ENCODE assay signal across 11 cellular contexts in genomic region chr22:39405346-39406085, GRCh38. TPM values are rescaled to one million over a fixed set of nuclear protein-coding genes. Genes with fewer than 3 reads are reported as not detected.
DNase-seq lines count a peak whose midpoint lies in the region; ATAC-seq and TF ChIP-seq lines count a peak whose summit lies in the region.
"Had no signal": no experiment of that assay in that cellular context is flagged by ENCODE, and none has a peak within 500 bp of the region (broad histone marks: within the 10 kb centered on the region; RNA-seq: fewer than 3 reads in every experiment).

No MANE protein-coding gene starts in this region.

- no peaks in the 10 kb centered on the region for H3F3A ChIP-seq in GM23338 (replicated peaks; ENCODE audit: low read depth)

- ATAC-seq in GM23338 (peak; percentile 74), left lung (peak; percentile 57), GM18498 (IDR thresholded peaks at IDR 0.05; ENCODE audit: unreplicated experiment) (no peak)

- peaks cover 13% of the 10 kb centered on the region for H3K36me3 Mint-ChIP-seq in GM23338 (ENCODE audit: low read depth)

- H2AFZ ChIP-seq in GM23338 = no peak overlapping the region

- H3K27ac ChIP-seq in GM23338 (ENCODE audit: low read depth) (0 out of 2 replicates have a peak overlapping the region, but pooled peaks have one; percentile 48), left lung (no peak overlapping the region), WERI-Rb-1 (no peak overlapping the region)

- peaks cover 4% of the 10 kb centered on the region for H3K27me3 Mint-ChIP-seq in GM23338 (ENCODE audit: insufficient read depth, low read depth, poor library complexity)

- DNase-seq in GM23338 (ENCODE audit: low spot score) (no peak), astrocyte of the hippocampus (ENCODE audit: low read depth, low spot score) (peak; percentile 89), left lung (peak in 1 of 2 donors; percentile 47), WERI-Rb-1 (no peak), T-helper 9 cell (no peak), BE2C (no peak)
- peak; percentile 17 to 68 for DNase-seq in stimulated activated CD4-positive, alpha-beta T cell treated with anti-CD3 and anti-CD28 coated beads, Interleukin-4, amount 100 ng/mL, for 4 hours
- DNase-seq: KG1, SHP77 had no signal

- H3K4me3 ChIP-seq in GM23338 (no peak overlapping the region), left lung (no peak overlapping the region), WERI-Rb-1 (ENCODE audit: low read depth, low read length) (no peak overlapping the region), BE2C (ENCODE audit: low read depth, low read length) (no peak overlapping the region)
- H3K4me3 ChIP-seq: adrenal gland had no signal

- no peak overlapping the region; the same call in 1 of the 2 replicates for H3K27ac Mint-ChIP-seq in GM23338

- peaks cover 4% of the 10 kb centered on the region for H3K4me1 ChIP-seq in GM23338 (ENCODE audit: insufficient read depth)
- H3K4me1 ChIP-seq in left lung = peaks cover 0 to 25% of the 10 kb centered on the region in 2 donors
- no peaks in the 10 kb centered on the region for H3K4me1 ChIP-seq in BE2C

- peaks cover 10% of the 10 kb centered on the region for H4K20me1 ChIP-seq in GM23338 (replicated peaks; ENCODE audit: insufficient read depth)

- intact Hi-C loops in left lung (cut with DNase I) = no loop called here

- peaks cover 3% of the 10 kb centered on the region for H3K4me1 Mint-ChIP-seq in GM23338

- H3K36me3 ChIP-seq in GM23338 (ENCODE audit: insufficient read depth) (no peaks in the 10 kb centered on the region), left lung (peaks cover 0 to 12% of the 10 kb centered on the region in 2 donors), WERI-Rb-1 (no peaks in the 10 kb centered on the region), BE2C (peaks cover 10% of the 10 kb centered on the region)
- H3K36me3 ChIP-seq: adrenal gland had no signal

- H3K9me3 ChIP-seq in left lung (no peaks in the 10 kb centered on the region), WERI-Rb-1 (ENCODE audit: severe bottlenecking) (no peaks in the 10 kb centered on the region), BE2C (no peaks in the 10 kb centered on the region)
- H3K9me3 ChIP-seq: adrenal gland had no signal

- H3K79me2 ChIP-seq in GM23338 (replicated peaks; ENCODE audit: insufficient read depth) = peaks cover 33% of the 10 kb centered on the region

- H3K4me3 Mint-ChIP-seq in GM23338 = no peak overlapping the region

- no peaks in the 10 kb centered on the region for H3K27me3 ChIP-seq in GM23338 (ENCODE audit: insufficient read depth)
- no peaks in the 10 kb centered on the region for H3K27me3 ChIP-seq in left lung
- H3K27me3 ChIP-seq in WERI-Rb-1 (ENCODE audit: insufficient read depth, low read depth, severe bottlenecking) = no peaks in the 10 kb centered on the region
- H3K27me3 ChIP-seq in BE2C = no peaks in the 10 kb centered on the region
- H3K27me3 ChIP-seq: adrenal gland had no signal

- H3K9me2 ChIP-seq in GM23338 (ENCODE audit: insufficient read depth) = no peaks in the 10 kb centered on the region; the same call in 1 of the 2 replicates

- no peak for TF ChIP-seq CTCF in GM23338 (conservative IDR thresholded peaks at IDR 0.05; ENCODE audit: low read depth in 2 of 2)
- no peak for TF ChIP-seq CTCF in left lung (IDR thresholded peaks at IDR 0.05)
- no peak for TF ChIP-seq CTCF in WERI-Rb-1 (IDR thresholded peaks at IDR 0.05; ENCODE audit: low read depth, low read length)
- TF ChIP-seq CTCF in BE2C (IDR thresholded peaks at IDR 0.05; ENCODE audit: low read depth, low read length) = no peak

- no peaks in the 10 kb centered on the region for H3K9me3 Mint-ChIP-seq in GM23338

- H3K4me2 ChIP-seq in GM23338 = no peak overlapping the region

TF ChIP-seq in GM23338, 12 proteins besides CTCF, POLR2A, EP300 and RAD21:
- TF ChIP-seq ETS1 (IDR thresholded peaks at IDR 0.05) = no peak
- TF ChIP-seq POLR2AphosphoS5 (IDR thresholded peaks at IDR 0.05; ENCODE audit: low read depth) = no peak
- TF ChIP-seq CREB1 (CRISPR knock-in tag; IDR thresholded peaks at IDR 0.05; ENCODE audit: low read depth) = no peak
- TF ChIP-seq JUNB (IDR thresholded peaks at IDR 0.05; ENCODE audit: unreplicated experiment) = no peak
- TF ChIP-seq EZH2phosphoT487 (IDR thresholded peaks at IDR 0.05; ENCODE audit: unreplicated experiment) = no peak
TF ChIP-seq in GM23338: peak in this region for 0.

RNA-seq across cellular contexts. Expression of gene TAB1, which starts 5.9 kb away (rescaled TPM):
- total RNA-seq in GM23338 (2014; rRNA removed; shearing (Covaris generic)) = 18.0 and 27.5 TPM in 2 replicates
- 10.7 and 12.4 TPM in 2 replicates for polyA plus RNA-seq in GM23338 (2016; fragmentation: Nextera tagmentation; extraction: Ambion mirVana)
- 10 to 100 TPM; 20.5 to 21.5 TPM for total RNA-seq in left lung
- polyA plus RNA-seq in BE2C (2012; ENCODE audit: insufficient read depth, insufficient read length, low read depth) = 53.2 TPM

RNA-seq across cellular contexts. Expression of gene MGAT3, which starts 51.3 kb away (rescaled TPM):
- total RNA-seq in GM23338 (2014; rRNA removed; shearing (Covaris generic)) = 10.2 and 13.1 TPM in 2 replicates
- 1.6 and 1.7 TPM in 2 replicates for polyA plus RNA-seq in GM23338 (2016; fragmentation: Nextera tagmentation; extraction: Ambion mirVana)
- 1 to 10 TPM; 6.7 to 8.8 TPM for total RNA-seq in left lung
- polyA plus RNA-seq in BE2C (2012; ENCODE audit: insufficient read depth, insufficient read length, low read depth) = 10.8 TPM

RNA-seq across cellular contexts. Expression of gene SYNGR1, which starts 55.7 kb away (rescaled TPM):
- total RNA-seq in GM23338 (2014; rRNA removed; shearing (Covaris generic)) = 12.3 and 30.9 TPM in 2 replicates
- polyA plus RNA-seq in GM23338 (2016; fragmentation: Nextera tagmentation; extraction: Ambion mirVana) = 37.0 and 37.7 TPM in 2 replicates
- 1 to 10 TPM; 5.5 to 7.2 TPM for total RNA-seq in left lung
- polyA plus RNA-seq in BE2C (2012; ENCODE audit: insufficient read depth, insufficient read length, low read depth) = 42.1 TPM

Comparison
In these comparisons a context has a peak if more than half of its experiments do, and no peak if none do; other contexts are left out.
1. DNase-seq: peak in astrocyte of the hippocampus (single experiment) and stimulated activated CD4-positive, alpha-beta T cell treated with anti-CD3 and anti-CD28 coated beads, Interleukin-4, amount 100 ng/mL, for 4 hours (2 of 2); none in GM23338 (single experiment), WERI-Rb-1 (single experiment), T-helper 9 cell (single experiment) and BE2C (single experiment).